In genomic region chr1:10399487-10399917, GRCh38 we compare ENCODE assay signal across 8 cellular contexts. TPM values are rescaled to one million over a fixed set of nuclear protein-coding genes. Genes with fewer than 3 reads are reported as not detected.
A peak's percentile ranks its signal among the peaks of the same experiment; 100 is the strongest.
DNase-seq lines count a peak whose midpoint lies in the region; ATAC-seq lines count a peak whose summit lies in the region.

No MANE protein-coding gene starts in this region.

- H3K36me3 ChIP-seq in ACC112 (ENCODE audit: insufficient read depth, low read length): peaks cover 11% of the 10 kb centered on the region; the same call in 1 of the 2 replicates
- H3K36me3 ChIP-seq in muscle layer of duodenum (ENCODE audit: control insufficient read depth in 1 of 2, insufficient read depth in 2 of 2, low read length in 2 of 2): peaks cover 11 to 15% of the 10 kb centered on the region in 2 donors
- H3K36me3 ChIP-seq in aorta (ENCODE audit: control insufficient read depth in 1 of 2, insufficient read depth in 2 of 2, low read length in 1 of 2): peaks cover 0 to under 1% of the 10 kb centered on the region in 2 donors

- WGBS in aorta, 2 donors: 0% methylated on average over 32 to 34 of the region's 34 CpGs

- no peaks in the 10 kb centered on the region for H3K9me3 ChIP-seq in muscle layer of duodenum (ENCODE audit: control insufficient read depth in 1 of 2, low read length in 2 of 2)
- H3K9me3 ChIP-seq in aorta (ENCODE audit: control insufficient read depth, low read length): no peaks in the 10 kb centered on the region

- H3K27ac ChIP-seq in ACC112 (ENCODE audit: low read depth, low read length) (peak overlapping the region; percentile 85), epithelial cell of prostate (peak overlapping the region; percentile 81), muscle layer of duodenum (ENCODE audit: low read length) (peak overlapping the region; percentile 24), aorta (ENCODE audit: low read depth in 1 of 2, low read length in 2 of 2) (no peak overlapping the region)

- ATAC-seq in GM18907 (IDR thresholded peaks at IDR 0.05; ENCODE audit: unreplicated experiment) (peak; percentile 0), aorta (ENCODE audit: low FRiP score) (no peak), GM21576 (IDR thresholded peaks at IDR 0.05; ENCODE audit: unreplicated experiment) (no peak)

- DNase-seq in T1000 (lab: John Stamatoyannopoulos, UW) (peak; percentile 60), epithelial cell of prostate (ENCODE audit: low read depth, low spot score) (no peak), aorta (peak; percentile 61 to 82), T-helper 9 cell (no peak)

- peaks cover 23% of the 10 kb centered on the region for H3K79me2 ChIP-seq in ACC112 (ENCODE audit: control insufficient read depth, insufficient read depth, low read length, unreplicated experiment)

- intact Hi-C loops in aorta (cut with DNase I): no loop called here

- H3K4me3 ChIP-seq in ACC112 (ENCODE audit: low read depth, low read length) (peak overlapping the region; percentile 91), muscle layer of duodenum (ENCODE audit: low read depth in 1 of 2, low read length in 2 of 2) (peak overlapping the region; percentile 78 to 94), aorta (ENCODE audit: low read length in 2 of 2) (peak overlapping the region; percentile 84 to 85)

- peak overlapping the region; percentile 59 for H2AFZ ChIP-seq in ACC112 (ENCODE audit: low read length, unreplicated experiment)

- no peaks in the 10 kb centered on the region for H3K27me3 ChIP-seq in ACC112 (ENCODE audit: insufficient read depth, low read length)
- H3K27me3 ChIP-seq in muscle layer of duodenum (ENCODE audit: low read depth, low read length): no peaks in the 10 kb centered on the region
- no peaks in the 10 kb centered on the region for H3K27me3 ChIP-seq in aorta (ENCODE audit: control insufficient read depth in 1 of 2, insufficient read depth in 2 of 2, low read length in 1 of 2)

- peaks cover 30% of the 10 kb centered on the region for H3K4me1 ChIP-seq in ACC112 (ENCODE audit: control insufficient read depth, insufficient read depth, low read length, unreplicated experiment)
- H3K4me1 ChIP-seq in muscle layer of duodenum (ENCODE audit: control insufficient read depth in 1 of 2, insufficient read depth in 2 of 2, low read length in 2 of 2): peaks cover 0 to 13% of the 10 kb centered on the region in 2 donors
- H3K4me1 ChIP-seq in aorta (ENCODE audit: control insufficient read depth in 1 of 2, insufficient read depth in 2 of 2, low read length in 2 of 2): no peaks in the 10 kb centered on the region

RNA-seq across cellular contexts. Expression of gene PGD, which starts 0.6 kb away (rescaled TPM):
- total RNA-seq in aorta: 10 to 100 TPM; 46.7 TPM
- 10 to 100 TPM; 28.7 to 80.8 TPM for polyA plus RNA-seq in aorta

RNA-seq across cellular contexts. Expression of gene CENPS, which starts 30.7 kb away (rescaled TPM):
- 10 to 100 TPM in 1 of 2 donors, 1 to 10 TPM in 1; 4.3 to 11.4 TPM for total RNA-seq in aorta
- polyA plus RNA-seq in aorta: 10 to 100 TPM; 17.4 to 21.4 TPM

RNA-seq across cellular contexts. Expression of gene CORT, which starts 50.3 kb away (rescaled TPM):
- under 1 TPM in 1 of 2 donors, not detected in 1; 0.33 TPM for total RNA-seq in aorta
- polyA plus RNA-seq in aorta: not detected

Comparison
In these comparisons a context has a peak if more than half of its experiments do, and no peak if none do; other contexts are left out.
1. H3K27ac ChIP-seq: peak in ACC112 (single experiment), epithelial cell of prostate (single experiment) and muscle layer of duodenum (single experiment); none in aorta (0 of 2).
2. DNase-seq: peak in T1000 (single experiment) and aorta (2 of 2); none in epithelial cell of prostate (single experiment) and T-helper 9 cell (single experiment).
3. Peak in every context shown above with its lines, with median percentiles within 50 percentile points of each other: H3K4me3 ChIP-seq.